ENCODE assay signal across 18 cellular contexts in the genomic region with DNA sequence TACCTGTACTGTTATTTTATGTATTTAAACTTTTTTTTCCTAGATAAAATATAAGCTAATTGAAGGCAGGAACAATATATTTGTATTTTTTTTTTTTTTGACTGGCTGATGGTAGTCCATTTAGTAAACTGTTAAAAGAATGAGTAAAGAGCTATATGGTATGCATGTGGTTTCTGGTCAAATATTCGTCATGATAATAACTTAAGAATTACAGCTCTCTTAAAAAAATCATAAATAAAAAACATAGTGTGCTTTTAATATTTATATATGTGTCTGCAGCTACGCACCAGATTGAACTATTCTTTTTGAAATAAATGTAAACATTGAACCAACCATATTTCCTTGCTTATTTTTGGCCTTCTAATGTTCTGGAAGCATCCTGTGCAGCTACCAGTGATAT.
"Had no signal": no experiment of that assay in that cellular context is flagged by ENCODE, and none has a peak within 500 bp of the region (broad histone marks: within the 10 kb centered on the region; RNA-seq: fewer than 3 reads in every experiment).

No MANE protein-coding gene starts in this region.

- H3K27me3 ChIP-seq: gastroesophageal sphincter, right atrium auricular region, suprapubic skin had no signal

- H3K36me3 ChIP-seq: gastroesophageal sphincter, right atrium auricular region, suprapubic skin had no signal

- H3K4me3 Mint-ChIP-seq: activated naive CD8-positive, alpha-beta T cell treated with anti-CD3 and anti-CD28 coated beads, Interleukin-2, amount 10 ng/mL, durations not matched to agents 7 days and 5 days; dendritic cell treated with granulocyte-macrophage colony-stimulating factor and Interleukin-4, amounts not matched to agents 40 ng/mL and 50 ng/mL, for 4 days; natural killer cell treated with Interleukin-12 subunit alpha and Interleukin-12 subunit beta and Interleukin-15 and Interleukin-18, amount 100 ng/mL, for 72 hours; stimulated activated naive CD8-positive, alpha-beta T cell treated with anti-CD3 and anti-CD28 coated beads, Interleukin-15, Interleukin-2, amounts not matched to agents 100 ng/mL and 50 ng/mL, for 24 hours; T-cell; type B pancreatic cell had no signal

- H3K9me3 Mint-ChIP-seq: dendritic cell treated with granulocyte-macrophage colony-stimulating factor and Interleukin-4, amounts not matched to agents 40 ng/mL and 50 ng/mL, for 4 days; natural killer cell treated with Interleukin-12 subunit alpha and Interleukin-12 subunit beta and Interleukin-15 and Interleukin-18, amount 100 ng/mL, for 72 hours; stimulated activated naive CD8-positive, alpha-beta T cell treated with anti-CD3 and anti-CD28 coated beads, Interleukin-15, Interleukin-2, amounts not matched to agents 100 ng/mL and 50 ng/mL, for 24 hours; T-cell; type B pancreatic cell had no signal

- DNase-seq: activated CD4-positive, alpha-beta T cell treated with anti-CD3 and anti-CD28 coated beads, Interleukin-2, amount 50 U/mL, for 1 hour; activated naive CD4-positive, alpha-beta T cell; activated naive CD8-positive, alpha-beta T cell treated with anti-CD3 and anti-CD28 coated beads, Interleukin-2, amount 10 ng/mL, durations not matched to agents 7 days and 5 days; aorta; effector memory CD4-positive, alpha-beta T cell; T-cell; T-helper 9 cell had no signal

- H3K27ac Mint-ChIP-seq: activated naive CD8-positive, alpha-beta T cell treated with anti-CD3 and anti-CD28 coated beads, Interleukin-2, amount 10 ng/mL, durations not matched to agents 7 days and 5 days; dendritic cell treated with granulocyte-macrophage colony-stimulating factor and Interleukin-4, amounts not matched to agents 40 ng/mL and 50 ng/mL, for 4 days; natural killer cell treated with Interleukin-12 subunit alpha and Interleukin-12 subunit beta and Interleukin-15 and Interleukin-18, amount 100 ng/mL, for 72 hours; progenitor cell of endocrine pancreas; T-cell; type B pancreatic cell had no signal

- ATAC-seq: activated CD4-positive, CD25-positive, alpha-beta regulatory T cell treated with anti-CD3 and anti-CD28 coated beads, Interleukin-2, amount 50 U/mL, for 24 hours; gastroesophageal sphincter; left lobe of liver; natural killer cell treated with Interleukin-12 subunit alpha and Interleukin-12 subunit beta and Interleukin-15 and Interleukin-18, amount 100 ng/mL, for 72 hours; T-cell had no signal

- H3K36me3 Mint-ChIP-seq: activated naive CD8-positive, alpha-beta T cell treated with anti-CD3 and anti-CD28 coated beads, Interleukin-2, amount 10 ng/mL, durations not matched to agents 7 days and 5 days; natural killer cell treated with Interleukin-12 subunit alpha and Interleukin-12 subunit beta and Interleukin-15 and Interleukin-18, amount 100 ng/mL, for 72 hours; T-cell; type B pancreatic cell had no signal

- H3K27me3 Mint-ChIP-seq: activated naive CD8-positive, alpha-beta T cell treated with anti-CD3 and anti-CD28 coated beads, Interleukin-2, amount 10 ng/mL, durations not matched to agents 7 days and 5 days; dendritic cell treated with granulocyte-macrophage colony-stimulating factor and Interleukin-4, amounts not matched to agents 40 ng/mL and 50 ng/mL, for 4 days; progenitor cell of endocrine pancreas; stimulated activated naive CD8-positive, alpha-beta T cell treated with anti-CD3 and anti-CD28 coated beads, Interleukin-15, Interleukin-2, amounts not matched to agents 100 ng/mL and 50 ng/mL, for 24 hours; T-cell; type B pancreatic cell had no signal

- H3K4me3 ChIP-seq: gastroesophageal sphincter, right atrium auricular region, skin epidermis, suprapubic skin had no signal

- H3K27ac ChIP-seq: suprapubic skin had no signal

- H3K9me3 ChIP-seq: gastroesophageal sphincter, right atrium auricular region, suprapubic skin had no signal
